Comparison of ENCODE assay signal across 8 cellular contexts in the genomic region with DNA sequence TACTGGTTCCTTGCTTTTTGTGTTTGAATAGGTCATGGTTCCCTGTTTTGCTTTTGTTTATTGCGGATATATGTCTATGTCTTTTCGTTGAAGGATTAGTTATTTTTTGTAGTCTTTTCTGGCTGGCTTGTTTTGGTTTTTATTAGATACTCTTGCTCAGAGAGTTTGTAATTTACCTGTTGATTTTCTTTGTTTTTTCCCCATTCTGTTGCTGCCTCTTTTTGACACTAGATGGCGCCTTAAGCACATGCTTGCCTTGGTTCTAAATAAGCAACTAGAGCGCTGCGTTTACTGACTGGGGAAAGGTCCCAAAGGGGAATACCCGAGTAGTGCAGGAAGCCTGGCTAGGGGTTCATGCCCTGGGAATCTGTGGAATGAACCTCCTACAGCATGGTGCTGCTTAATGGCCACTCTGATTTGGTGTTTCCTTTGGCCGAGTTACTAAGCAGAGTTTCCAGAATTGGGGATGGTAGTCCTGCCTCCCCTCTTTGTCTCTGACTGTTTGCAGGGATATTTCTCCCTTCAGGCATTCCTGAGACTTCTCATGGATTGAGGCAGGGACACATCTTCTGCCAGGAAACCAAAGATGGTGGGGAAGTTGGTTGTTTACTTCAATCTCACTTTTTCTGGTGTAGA.
DNase-seq lines count a peak whose midpoint lies in the region; ATAC-seq and TF ChIP-seq lines count a peak whose summit lies in the region.

No MANE protein-coding gene starts in this region.

- TF ChIP-seq CTCF in AG09309 (IDR thresholded peaks at IDR 0.05; ENCODE audit: control insufficient read depth, insufficient read depth, low read depth, low read length, missing control alignments) (peak; percentile 63), GM12873 (IDR thresholded peaks at IDR 0.05; ENCODE audit: insufficient read depth, low read depth, low read length, missing control alignments) (peak; percentile 72), fibroblast of the aortic adventitia (IDR thresholded peaks at IDR 0.05; ENCODE audit: insufficient read depth, low read length) (peak; percentile 60)

- H3K4me3 ChIP-seq in AG09309 (ENCODE audit: control insufficient read depth, low read depth, low read length) (no peak overlapping the region), fibroblast of the aortic adventitia (ENCODE audit: low read depth, low read length) (no peak overlapping the region)

- no peak for DNase-seq in AG09309 (ENCODE audit: low read depth)
- peak; percentile 4 for DNase-seq in NOMO-1 treated with dmso at 0.1 percent for 144 hours (lab: John Stamatoyannopoulos, UW; ENCODE audit: unreplicated experiment)
- peak; percentile 45 for DNase-seq in fibroblast of the aortic adventitia (ENCODE audit: low read depth)
- no peak for DNase-seq in amniotic stem cell (lab: John Stamatoyannopoulos, UW)
- DNase-seq in hippocampal formation (lab: John Stamatoyannopoulos, UW) = no peak

- ATAC-seq in GM19467 (IDR thresholded peaks at IDR 0.05; ENCODE audit: unreplicated experiment) (no peak), GM18517 (IDR thresholded peaks at IDR 0.05; ENCODE audit: unreplicated experiment) (no peak)

Comparison
In these comparisons a context has a peak if more than half of its experiments do, and no peak if none do; other contexts are left out.
1. DNase-seq: peak in NOMO-1 treated with dmso at 0.1 percent for 144 hours (single experiment) and fibroblast of the aortic adventitia (single experiment); none in AG09309 (single experiment), amniotic stem cell (single experiment) and hippocampal formation (0 of 2).
2. Peak in every context shown above with its lines, with median percentiles within 50 percentile points of each other: CTCF ChIP-seq.